ENCODE assay signal across 1 cellular context in genomic region chr6:30500421-30501069, GRCh38.
A peak's percentile ranks its signal among the peaks of the same experiment; 100 is the strongest.
TF ChIP-seq lines count a peak whose summit lies in the region.

No MANE protein-coding gene starts in this region.

TF ChIP-seq in HepG2, 621 proteins besides CTCF, POLR2A, EP300 and RAD21:
- TF ChIP-seq ZMYM3 (CRISPR knock-in tag; IDR thresholded peaks at IDR 0.05) (peak; percentile 28; the same call in 1 of the 2 replicates), ZNF788 (CRISPR knock-in tag; IDR thresholded peaks at IDR 0.05; ENCODE audit: borderline replicate concordance) (no peak), KLF16 (CRISPR knock-in tag; IDR thresholded peaks at IDR 0.05) (no peak), NFYC (CRISPR knock-in tag; IDR thresholded peaks at IDR 0.05) (no peak), HMGXB4 (CRISPR knock-in tag; IDR thresholded peaks at IDR 0.05; ENCODE audit: borderline replicate concordance in 1 of 2, low read depth in 1 of 2) (no peak), SRSF1 (optimal IDR thresholded peaks at IDR 0.05; ENCODE audit: low read depth, low read length) (no peak), ZNF12 (CRISPR knock-in tag; IDR thresholded peaks at IDR 0.05) (no peak), ZFAT (CRISPR knock-in tag; conservative IDR thresholded peaks at IDR 0.05) (no peak), HNRNPUL1 (IDR thresholded peaks at IDR 0.05; ENCODE audit: low read depth, low read length) (no peak), ZSCAN5A (CRISPR knock-in tag; IDR thresholded peaks at IDR 0.05; ENCODE audit: borderline replicate concordance) (no peak), SKI (IDR thresholded peaks at IDR 0.05; ENCODE audit: partially characterized antibody) (no peak), ELF3 (CRISPR knock-in tag; IDR thresholded peaks at IDR 0.05) (peak; percentile 42; the same call in 1 of the 2 replicates), ISL2 (CRISPR knock-in tag; IDR thresholded peaks at IDR 0.05) (no peak), ZNF768 (CRISPR knock-in tag; IDR thresholded peaks at IDR 0.05) (peak; percentile 25; the same call in 1 of the 2 replicates), NFE2 (CRISPR knock-in tag; IDR thresholded peaks at IDR 0.05) (no peak)
TF ChIP-seq in HepG2: peak in this region for 3.
